Comparison of ENCODE assay signal across 9 cellular contexts in the genomic region with DNA sequence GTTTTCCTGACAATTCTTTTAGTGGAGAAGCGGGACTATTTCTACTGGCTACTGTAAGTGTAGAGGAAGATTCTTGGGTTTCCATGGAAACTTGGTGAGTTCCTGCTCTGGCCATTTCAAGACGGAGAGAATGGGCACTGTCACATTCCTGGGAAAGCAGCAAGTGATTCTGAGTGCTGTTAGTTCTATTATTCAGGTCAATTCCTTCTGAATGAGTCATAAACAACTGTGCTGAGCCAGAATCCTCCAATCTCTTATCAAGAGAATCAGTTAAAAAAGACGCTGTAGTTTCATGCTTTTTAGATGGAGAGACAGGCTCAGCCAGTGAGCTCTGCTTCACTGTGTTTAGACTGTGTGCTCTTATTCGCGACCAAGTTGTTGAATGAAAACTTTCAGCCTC. TPM values are rescaled to one million over a fixed set of nuclear protein-coding genes. Genes with fewer than 3 reads are reported as not detected.
DNase-seq lines count a peak whose midpoint lies in the region; ATAC-seq, FAIRE-seq and TF ChIP-seq lines count a peak whose summit lies in the region.
"Had no signal": no experiment of that assay in that cellular context is flagged by ENCODE, and none has a peak within 500 bp of the region (broad histone marks: within the 10 kb centered on the region; RNA-seq: fewer than 3 reads in every experiment).

No MANE protein-coding gene starts in this region.

- H3K27ac ChIP-seq in pancreas, result no peak overlapping the region
- H3K27ac ChIP-seq: HL-60 had no signal

- H3K36me3 Mint-ChIP-seq in activated T-cell treated with anti-CD3 and anti-CD28 coated beads, Interleukin-2, amount 50 U/mL, for 4 hours (ENCODE audit: insufficient read depth), result peaks cover 32% of the 10 kb centered on the region

- H3K36me3 ChIP-seq in pancreas, result peaks cover 0 to 20% (median 0%) of the 10 kb centered on the region in 3 donors

- WGBS in pancreas, 2 donors, result 61 to 65% methylated on average over 5 of the region's 5 CpGs

- no peaks in the 10 kb centered on the region for H3K27me3 Mint-ChIP-seq in activated T-cell treated with anti-CD3 and anti-CD28 coated beads, Interleukin-2, amount 50 U/mL, for 4 hours (ENCODE audit: low read depth)

- TF ChIP-seq CTCF in pancreas (IDR thresholded peaks at IDR 0.05), result no peak

- no peak overlapping the region for H3K4me3 ChIP-seq in pancreas

- ATAC-seq in pancreas, result peak; percentile 40 to 74 (median 52)
- ATAC-seq in activated T-cell treated with anti-CD3 and anti-CD28 coated beads, Interleukin-2, amount 50 U/mL, for 4 hours, result no peak
- ATAC-seq in HG03095 (IDR thresholded peaks at IDR 0.05; ENCODE audit: unreplicated experiment), result no peak
- no peak for ATAC-seq in HG03571 (IDR thresholded peaks at IDR 0.05; ENCODE audit: unreplicated experiment)

- H3K4me1 ChIP-seq in pancreas, result peaks cover 0 to 5% (median 1%) of the 10 kb centered on the region in 3 donors

- H3K27me3 ChIP-seq in pancreas, result no peaks in the 10 kb centered on the region

- intact Hi-C loops in pancreas (cut with DNase I), result no loop called here

- peaks cover 33% of the 10 kb centered on the region for H3K4me1 Mint-ChIP-seq in activated T-cell treated with anti-CD3 and anti-CD28 coated beads, Interleukin-2, amount 50 U/mL, for 4 hours (ENCODE audit: low read depth)

- no peaks in the 10 kb centered on the region for H3K9me3 ChIP-seq in pancreas

- no peak for FAIRE-seq in pancreas (lab: Jason Lieb, UNC)

- no peak overlapping the region for H3K4me3 Mint-ChIP-seq in activated T-cell treated with anti-CD3 and anti-CD28 coated beads, Interleukin-2, amount 50 U/mL, for 4 hours

- no peaks in the 10 kb centered on the region for H3K9me3 Mint-ChIP-seq in activated T-cell treated with anti-CD3 and anti-CD28 coated beads, Interleukin-2, amount 50 U/mL, for 4 hours

- in situ Hi-C loops in G401 (cut with HindIII; ENCODE audit: low sequenced_read_pairs), result no loop called here

- DNase-seq in G401 (ENCODE audit: low spot score) (peak; percentile 15), RPMI7951 (ENCODE audit: low read depth) (peak; percentile 94), fibroblast of gingiva (ENCODE audit: low read depth) (peak; percentile 68), pancreas (no peak)
- DNase-seq in activated T-cell treated with anti-CD3 and anti-CD28 coated beads, Interleukin-2, amount 50 U/mL, for 4 hours, result no peak
- DNase-seq in activated CD4-positive, alpha-beta T cell treated with anti-CD3 and anti-CD28 coated beads, Interleukin-2, amount 50 U/mL, for 48 hours, result no peak

RNA-seq across cellular contexts. Expression of gene AKAP10, which starts 19.6 kb away (rescaled TPM):
- total RNA-seq in G401 (2014; rRNA removed; shearing (Covaris generic)), result 11.7 and 32.4 TPM in 2 replicates
- 14.1 and 19.7 TPM in 2 replicates for total RNA-seq in RPMI7951 (2014; rRNA removed; shearing (Covaris generic))
- total RNA-seq in pancreas, result 10 to 100 TPM; 10.7 to 25.5 (median 12.8) TPM
- polyA plus RNA-seq in pancreas, result 1 to 10 TPM; 4.0 to 7.5 TPM
- total RNA-seq in activated T-cell treated with anti-CD3 and anti-CD28 coated beads, Interleukin-2, amount 50 U/mL, for 4 hours, result 10 to 100 TPM; 33.7 to 36.0 (median 34.0) TPM

RNA-seq across cellular contexts. Expression of gene SPECC1, which starts 51.1 kb away (rescaled TPM):
- total RNA-seq in G401 (2014; rRNA removed; shearing (Covaris generic)), result 0.49 TPM in 1 of 2 replicates, not detected in the other
- total RNA-seq in RPMI7951 (2014; rRNA removed; shearing (Covaris generic)), result 40.3 and 45.4 TPM in 2 replicates
- 10 to 100 TPM in 2 of 6 donors, 1 to 10 TPM in 4; 5.8 to 22.2 (median 9.0) TPM for total RNA-seq in pancreas
- polyA plus RNA-seq in pancreas, result 1 to 10 TPM; 5.6 to 7.0 TPM
- 1 to 10 TPM; 3.8 to 7.0 (median 3.9) TPM for total RNA-seq in activated T-cell treated with anti-CD3 and anti-CD28 coated beads, Interleukin-2, amount 50 U/mL, for 4 hours

Comparison
In these comparisons a context has a peak if more than half of its experiments do, and no peak if none do; other contexts are left out.
1. DNase-seq: peak in G401 (single experiment), RPMI7951 (single experiment) and fibroblast of gingiva (single experiment); none in pancreas (0 of 6), activated T-cell treated with anti-CD3 and anti-CD28 coated beads, Interleukin-2, amount 50 U/mL, for 4 hours (single experiment) and activated CD4-positive, alpha-beta T cell treated with anti-CD3 and anti-CD28 coated beads, Interleukin-2, amount 50 U/mL, for 48 hours (0 of 2).
2. ATAC-seq: peak in pancreas (4 of 4); none in activated T-cell treated with anti-CD3 and anti-CD28 coated beads, Interleukin-2, amount 50 U/mL, for 4 hours (0 of 2), HG03095 (single experiment) and HG03571 (single experiment).